12 cellular contexts compared by ENCODE assay signal in the genomic region with DNA sequence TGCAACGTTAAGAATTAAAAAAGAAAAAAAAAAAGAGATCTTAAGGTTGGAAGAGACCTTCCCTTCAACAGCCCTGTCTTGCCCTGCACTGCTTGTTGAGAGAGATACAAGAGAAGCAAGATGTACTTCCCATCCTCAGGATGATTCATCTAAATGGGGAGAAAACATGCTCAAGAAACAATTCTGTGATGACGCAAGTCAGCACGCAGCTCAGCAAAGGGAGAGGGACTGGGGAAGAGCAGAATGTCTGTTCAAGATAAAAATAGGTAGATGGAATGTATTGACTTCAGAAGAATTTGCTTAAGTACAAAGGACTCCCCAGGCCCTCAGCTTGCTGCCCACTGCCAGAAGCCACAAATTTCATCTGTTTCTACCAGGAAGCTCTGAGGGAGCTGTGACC.
DNase-seq lines count a peak whose midpoint lies in the region; ATAC-seq and TF ChIP-seq lines count a peak whose summit lies in the region.
"Had no signal": no experiment of that assay in that cellular context is flagged by ENCODE, and none has a peak within 500 bp of the region (broad histone marks: within the 10 kb centered on the region; RNA-seq: fewer than 3 reads in every experiment).

No MANE protein-coding gene starts in this region.

- peak overlapping the region; percentile 83; the same call in 1 of the 2 replicates for H2AFZ ChIP-seq in SK-N-SH (ENCODE audit: low read depth)

- peaks cover 4% of the 10 kb centered on the region for H3F3A ChIP-seq in SK-N-SH (replicated peaks; ENCODE audit: insufficient read depth)

- H3K27me3 ChIP-seq in HL-60 (ENCODE audit: insufficient read depth, poor library complexity, severe bottlenecking) (peaks cover 2% of the 10 kb centered on the region), SK-N-SH (ENCODE audit: insufficient read depth) (no peaks in the 10 kb centered on the region; the same call in 1 of the 2 replicates), upper lobe of right lung (no peaks in the 10 kb centered on the region)

- no peak for TF ChIP-seq RAD21 in SK-N-SH (IDR thresholded peaks at IDR 0.05; ENCODE audit: low read length)

- H3K9me3 ChIP-seq in SK-N-SH, result no peaks in the 10 kb centered on the region
- H3K9me3 ChIP-seq in upper lobe of right lung, result no peaks in the 10 kb centered on the region

- no peak for TF ChIP-seq EP300 in SK-N-SH (IDR thresholded peaks at IDR 0.05; ENCODE audit: borderline replicate concordance in 1 of 2, low read depth in 1 of 2, low read length in 1 of 2)

- no peaks in the 10 kb centered on the region for H3K36me3 Mint-ChIP-seq in activated CD4-positive, alpha-beta memory T cell treated with anti-CD3 and anti-CD28 coated beads, Interleukin-2, amount 10 ng/mL, durations not matched to agents 7 days and 5 days (ENCODE audit: low read depth)

- POLR2A ChIA-PET in SK-N-SH (lab: Yijun Ruan, JAX), result no interaction called here
- POLR2A ChIA-PET in activated CD4-positive, alpha-beta memory T cell treated with anti-CD3 and anti-CD28 coated beads, Interleukin-2, amount 10 ng/mL, durations not matched to agents 7 days and 5 days (lab: Charles Lee), result no interaction called here

- no peaks in the 10 kb centered on the region for H4K20me1 ChIP-seq in SK-N-SH (ENCODE audit: insufficient read depth)

- DNase-seq in HL-60 (ENCODE audit: low read depth in 1 of 2, low spot score in 1 of 2), result peak; percentile 6 to 38
- no peak for DNase-seq in SK-N-SH
- DNase-seq in foreskin fibroblast, result peak; percentile 63 to 76
- DNase-seq in upper lobe of right lung, result no peak
- DNase-seq in kidney glomerular epithelial cell (lab: John Stamatoyannopoulos, UW), result no peak
- DNase-seq in NCI-H1417 treated with DMSO at 0.1 percent for 48 hours (lab: John Stamatoyannopoulos, UW), result no peak
- DNase-seq in activated CD4-positive, alpha-beta memory T cell treated with anti-CD3 and anti-CD28 coated beads, Interleukin-2, amount 10 ng/mL, durations not matched to agents 7 days and 5 days, result no peak
- DNase-seq: activated CD8-positive, alpha-beta memory T cell treated with anti-CD3 and anti-CD28 coated beads, Interleukin-2, amount 50 U/mL, for 4 hours; anterior cingulate cortex; DND-41; stimulated activated CD4-positive, alpha-beta T cell treated with anti-CD3 and anti-CD28 coated beads, Interleukin-15, amount 100 ng/mL, for 24 hours had no signal

- H3K27ac ChIP-seq in HL-60 (replicated peaks), result no peak overlapping the region
- H3K27ac ChIP-seq in SK-N-SH (ENCODE audit: low read depth in 2 of 2, low read length in 1 of 2), result peak overlapping the region in 1 of 2 experiments; percentile 66; a peak in 2 of 4 replicates
- no peak overlapping the region for H3K27ac ChIP-seq in upper lobe of right lung

- H3K79me2 ChIP-seq in SK-N-SH (ENCODE audit: insufficient read depth), result no peaks in the 10 kb centered on the region

- no peak for TF ChIP-seq CTCF in HL-60 (IDR thresholded peaks at IDR 0.05; ENCODE audit: insufficient read depth, low read length)
- no peak for TF ChIP-seq CTCF in SK-N-SH (IDR thresholded peaks at IDR 0.05)
- no peak for TF ChIP-seq CTCF in foreskin fibroblast (IDR thresholded peaks at IDR 0.05; ENCODE audit: low read depth, low read length)
- TF ChIP-seq CTCF in upper lobe of right lung (IDR thresholded peaks at IDR 0.05), result no peak

- CTCF ChIA-PET in SK-N-SH (lab: Yijun Ruan, JAX), result interaction anchor here (0.9 to 1.8 kb wide), 3 partner anchors 10 to 798 kb away, joined by 3 to 6 read pairs (median 4); no protein-coding TSS in a partner anchor
- CTCF ChIA-PET in activated CD4-positive, alpha-beta memory T cell treated with anti-CD3 and anti-CD28 coated beads, Interleukin-2, amount 10 ng/mL, durations not matched to agents 7 days and 5 days (lab: Charles Lee), result interaction anchor here (1.6 kb wide), 1 partner anchor 10 kb away, joined by 7 read pairs; no protein-coding TSS in a partner anchor

- ATAC-seq in upper lobe of right lung, result peak; percentile 41

- H3K9me2 ChIP-seq in SK-N-SH, result no peaks in the 10 kb centered on the region

- no peak overlapping the region; the same call in 1 of the 2 replicates for H3K4me2 ChIP-seq in SK-N-SH

- H3K4me1 Mint-ChIP-seq in activated CD4-positive, alpha-beta memory T cell treated with anti-CD3 and anti-CD28 coated beads, Interleukin-2, amount 10 ng/mL, durations not matched to agents 7 days and 5 days, result no peaks in the 10 kb centered on the region
- H3K4me1 Mint-ChIP-seq: neural crest cell had no signal

- H3K4me1 ChIP-seq in SK-N-SH (ENCODE audit: control insufficient read depth in 1 of 2, insufficient read depth in 2 of 2, low read depth in 1 of 2, low read length in 1 of 2), result peaks cover 0 to 3% of the 10 kb centered on the region in 2 experiments; a peak in 1 of 4 replicates
- no peaks in the 10 kb centered on the region for H3K4me1 ChIP-seq in upper lobe of right lung

- intact Hi-C loops in upper lobe of right lung (cut with DNase I), result no loop called here

- H3K9ac ChIP-seq in SK-N-SH, result peak overlapping the region; percentile 10; the same call in 1 of the 2 replicates

- no peak overlapping the region for H3K27ac Mint-ChIP-seq in activated CD4-positive, alpha-beta memory T cell treated with anti-CD3 and anti-CD28 coated beads, Interleukin-2, amount 10 ng/mL, durations not matched to agents 7 days and 5 days

- H3K4me3 ChIP-seq in HL-60 (replicated peaks; ENCODE audit: insufficient read depth, low read length), result no peak overlapping the region
- no peak overlapping the region for H3K4me3 ChIP-seq in SK-N-SH (ENCODE audit: low read depth in 2 of 2, low read length in 1 of 2)
- H3K4me3 ChIP-seq in foreskin fibroblast (ENCODE audit: low read depth in 1 of 2, low read length in 2 of 2), result no peak overlapping the region
- H3K4me3 ChIP-seq in upper lobe of right lung, result no peak overlapping the region

- H3K36me3 ChIP-seq in SK-N-SH (replicated peaks in 1 of 2; ENCODE audit: control insufficient read depth in 1 of 2, insufficient read depth in 2 of 2, low read length in 1 of 2), result no peaks in the 10 kb centered on the region
- no peaks in the 10 kb centered on the region for H3K36me3 ChIP-seq in upper lobe of right lung

- H3K27me3 Mint-ChIP-seq in activated CD4-positive, alpha-beta memory T cell treated with anti-CD3 and anti-CD28 coated beads, Interleukin-2, amount 10 ng/mL, durations not matched to agents 7 days and 5 days, result peaks cover 28% of the 10 kb centered on the region

- no peak overlapping the region for H3K4me3 Mint-ChIP-seq in activated CD4-positive, alpha-beta memory T cell treated with anti-CD3 and anti-CD28 coated beads, Interleukin-2, amount 10 ng/mL, durations not matched to agents 7 days and 5 days
- H3K4me3 Mint-ChIP-seq: neural crest cell had no signal

- H3K9me3 Mint-ChIP-seq in activated CD4-positive, alpha-beta memory T cell treated with anti-CD3 and anti-CD28 coated beads, Interleukin-2, amount 10 ng/mL, durations not matched to agents 7 days and 5 days, result no peaks in the 10 kb centered on the region

- WGBS in SK-N-SH (ENCODE audit: low lambda C conversion rate), result 16% methylated on average over 3 of the region's 3 CpGs

TF ChIP-seq in SK-N-SH, 30 proteins besides CTCF, POLR2A, EP300 and RAD21:
- no peak for TF ChIP-seq NFIC (IDR thresholded peaks at IDR 0.05; ENCODE audit: borderline replicate concordance)
- no peak for TF ChIP-seq EZH2phosphoT487 (IDR thresholded peaks at IDR 0.05; ENCODE audit: borderline replicate concordance, low read depth)
- no peak for TF ChIP-seq SIN3A (IDR thresholded peaks at IDR 0.05; ENCODE audit: borderline replicate concordance, low read depth, low read length)
- no peak for TF ChIP-seq USF2 (IDR thresholded peaks at IDR 0.05; ENCODE audit: borderline replicate concordance, low read depth, low read length)
- no peak for TF ChIP-seq MXI1 (IDR thresholded peaks at IDR 0.05; ENCODE audit: low read depth, low read length)
- TF ChIP-seq RCOR1 (IDR thresholded peaks at IDR 0.05; ENCODE audit: low read length), result no peak
- no peak for TF ChIP-seq GABPA (IDR thresholded peaks at IDR 0.05; ENCODE audit: low read depth)
- TF ChIP-seq FOXM1 (IDR thresholded peaks at IDR 0.05; ENCODE audit: low read depth), result no peak
- peak; percentile 50; the same call in 1 of the 2 replicates for TF ChIP-seq MAX (IDR thresholded peaks at IDR 0.05; ENCODE audit: low read depth)
- TF ChIP-seq POLR2AphosphoS5 (IDR thresholded peaks at IDR 0.05; ENCODE audit: low read depth, low read length), result no peak
- peak; percentile 84; the same call in 1 of the 2 replicates for TF ChIP-seq FOSL2 (IDR thresholded peaks at IDR 0.05; ENCODE audit: borderline replicate concordance, low read depth)
- TF ChIP-seq CHD2 (IDR thresholded peaks at IDR 0.05; ENCODE audit: low read length, partially characterized antibody), result no peak
- TF ChIP-seq TCF12 (IDR thresholded peaks at IDR 0.05), result peak; percentile 50; the same call in 1 of the 2 replicates
- peak; percentile 65 for TF ChIP-seq JUND (IDR thresholded peaks at IDR 0.05)
- no peak for TF ChIP-seq NRF1 (IDR thresholded peaks at IDR 0.05; ENCODE audit: low read depth, low read length)
- no peak for TF ChIP-seq RXRA (IDR thresholded peaks at IDR 0.05; ENCODE audit: borderline replicate concordance, low read depth)

Comparison
In these comparisons a context has a peak if more than half of its experiments do, and no peak if none do; other contexts are left out.
1. DNase-seq: peak in HL-60 (2 of 2) and foreskin fibroblast (2 of 2); none in SK-N-SH (single experiment), upper lobe of right lung (single experiment), kidney glomerular epithelial cell (single experiment), NCI-H1417 treated with DMSO at 0.1 percent for 48 hours (single experiment) and activated CD4-positive, alpha-beta memory T cell treated with anti-CD3 and anti-CD28 coated beads, Interleukin-2, amount 10 ng/mL, durations not matched to agents 7 days and 5 days (single experiment).